12 cellular contexts compared by ENCODE assay signal in the genomic region with DNA sequence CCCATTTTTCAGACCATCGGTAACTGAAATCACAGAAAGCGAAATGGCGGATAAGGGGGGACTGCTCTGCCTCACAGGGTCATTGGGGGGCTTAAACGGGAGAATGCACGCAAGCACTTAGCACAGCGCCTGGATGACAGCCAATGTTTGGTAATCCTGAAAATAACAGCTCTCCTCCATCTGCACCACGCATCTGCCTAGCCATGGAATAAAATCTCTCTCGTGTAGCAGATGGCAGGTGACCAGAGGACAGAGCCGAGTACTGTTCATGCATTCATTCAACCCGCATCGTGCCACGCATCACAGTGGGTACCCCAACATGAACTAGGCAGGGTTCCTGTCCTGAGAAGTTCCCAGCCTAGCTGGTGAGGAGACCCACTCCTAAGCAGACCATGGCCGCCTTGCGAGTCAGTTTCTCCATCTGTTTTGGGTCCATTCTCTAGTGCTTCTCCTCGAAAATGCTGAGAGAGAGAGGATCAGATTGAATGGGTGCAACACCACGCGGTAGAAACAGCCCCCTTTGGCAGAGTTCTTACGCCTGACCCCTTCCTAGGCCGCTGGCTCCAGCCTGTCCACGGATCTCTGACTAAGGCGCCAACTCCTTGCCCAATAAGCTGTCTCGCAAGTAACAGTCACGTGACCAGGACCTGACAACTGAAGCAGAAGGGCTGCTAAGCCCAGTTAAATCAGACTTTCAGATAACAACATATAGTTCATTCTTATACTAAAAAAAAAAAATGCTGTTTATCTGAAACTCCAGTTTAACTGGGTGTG. TPM values are rescaled to one million over a fixed set of nuclear protein-coding genes. Genes with fewer than 3 reads are reported as not detected.
DNase-seq lines count a peak whose midpoint lies in the region; ATAC-seq and TF ChIP-seq lines count a peak whose summit lies in the region.
"Had no signal": no experiment of that assay in that cellular context is flagged by ENCODE, and none has a peak within 500 bp of the region (broad histone marks: within the 10 kb centered on the region; RNA-seq: fewer than 3 reads in every experiment).

No MANE protein-coding gene starts in this region.

- H3K36me3 ChIP-seq in tibial artery = no peaks in the 10 kb centered on the region

- H3K27me3 Mint-ChIP-seq in brain = peaks cover 6% of the 10 kb centered on the region
- H3K27me3 Mint-ChIP-seq in activated T-helper 1 cell treated with anti-CD3 and anti-CD28 coated beads, Interleukin-12 subunit alpha, Interleukin-12 subunit beta, Interleukin-2, Interleukin-4 antibody, amounts not matched to agents 30 ng/mL and 10 ng/mL and 1 ng/mL, durations not matched to agents 14 hours and 24 hours and 36 hours (ENCODE audit: insufficient read depth) = peaks cover 4% of the 10 kb centered on the region

- H3K27ac Mint-ChIP-seq in brain = peak overlapping the region in 4 of 5 experiments; percentile 41 to 80 (median 68)
- H3K27ac Mint-ChIP-seq in activated T-helper 1 cell treated with anti-CD3 and anti-CD28 coated beads, Interleukin-12 subunit alpha, Interleukin-12 subunit beta, Interleukin-2, Interleukin-4 antibody, amounts not matched to agents 30 ng/mL and 10 ng/mL and 1 ng/mL, durations not matched to agents 14 hours and 24 hours and 36 hours = no peak overlapping the region
- H3K27ac Mint-ChIP-seq: activated naive CD8-positive, alpha-beta T cell treated with anti-CD3 and anti-CD28 coated beads, Interleukin-2, amount 50 U/mL, for 24 hours had no signal

- H3K27ac ChIP-seq in tibial artery = peak overlapping the region; percentile 26 to 60

- intact Hi-C loops in tibial artery (cut with DNase I; ENCODE audit: low total_unique reads) = no loop called here
- intact Hi-C loops in activated T-helper 1 cell treated with anti-CD3 and anti-CD28 coated beads, Interleukin-12 subunit alpha, Interleukin-12 subunit beta, Interleukin-2, Interleukin-4 antibody, amounts not matched to agents 30 ng/mL and 10 ng/mL and 1 ng/mL, durations not matched to agents 14 hours and 24 hours and 36 hours (cut with micrococcal nuclease) = no loop called here

- H3K36me3 Mint-ChIP-seq in brain = peaks cover 9% of the 10 kb centered on the region
- H3K36me3 Mint-ChIP-seq in activated T-helper 1 cell treated with anti-CD3 and anti-CD28 coated beads, Interleukin-12 subunit alpha, Interleukin-12 subunit beta, Interleukin-2, Interleukin-4 antibody, amounts not matched to agents 30 ng/mL and 10 ng/mL and 1 ng/mL, durations not matched to agents 14 hours and 24 hours and 36 hours (ENCODE audit: low read depth) = no peaks in the 10 kb centered on the region

- H3K9me3 ChIP-seq in tibial artery = no peaks in the 10 kb centered on the region

- H3K9me3 Mint-ChIP-seq in brain = peaks cover 0 to 24% (median 12%) of the 10 kb centered on the region in 5 experiments
- peaks cover 8% of the 10 kb centered on the region for H3K9me3 Mint-ChIP-seq in activated T-helper 1 cell treated with anti-CD3 and anti-CD28 coated beads, Interleukin-12 subunit alpha, Interleukin-12 subunit beta, Interleukin-2, Interleukin-4 antibody, amounts not matched to agents 30 ng/mL and 10 ng/mL and 1 ng/mL, durations not matched to agents 14 hours and 24 hours and 36 hours

- no peak for TF ChIP-seq CTCF in brain (conservative IDR thresholded peaks at IDR 0.05)
- no peak for TF ChIP-seq CTCF in tibial artery (IDR thresholded peaks at IDR 0.05)

- no peak for ATAC-seq in GM19023 (IDR thresholded peaks at IDR 0.05; ENCODE audit: unreplicated experiment)
- ATAC-seq: activated naive CD8-positive, alpha-beta T cell treated with anti-CD3 and anti-CD28 coated beads, Interleukin-2, amount 50 U/mL, for 24 hours had no signal

- H3K27me3 ChIP-seq in tibial artery = no peaks in the 10 kb centered on the region

- no peak overlapping the region for H3K4me3 ChIP-seq in tibial artery

- H3K4me3 Mint-ChIP-seq in brain = no peak overlapping the region
- H3K4me3 Mint-ChIP-seq in activated T-helper 1 cell treated with anti-CD3 and anti-CD28 coated beads, Interleukin-12 subunit alpha, Interleukin-12 subunit beta, Interleukin-2, Interleukin-4 antibody, amounts not matched to agents 30 ng/mL and 10 ng/mL and 1 ng/mL, durations not matched to agents 14 hours and 24 hours and 36 hours = no peak overlapping the region
- H3K4me3 Mint-ChIP-seq: activated naive CD8-positive, alpha-beta T cell treated with anti-CD3 and anti-CD28 coated beads, Interleukin-2, amount 50 U/mL, for 24 hours had no signal

- peaks cover 27% of the 10 kb centered on the region for H3K4me1 Mint-ChIP-seq in brain
- H3K4me1 Mint-ChIP-seq in activated T-helper 1 cell treated with anti-CD3 and anti-CD28 coated beads, Interleukin-12 subunit alpha, Interleukin-12 subunit beta, Interleukin-2, Interleukin-4 antibody, amounts not matched to agents 30 ng/mL and 10 ng/mL and 1 ng/mL, durations not matched to agents 14 hours and 24 hours and 36 hours (ENCODE audit: low read depth) = no peaks in the 10 kb centered on the region
- H3K4me1 Mint-ChIP-seq: activated naive CD8-positive, alpha-beta T cell treated with anti-CD3 and anti-CD28 coated beads, Interleukin-2, amount 50 U/mL, for 24 hours had no signal

- H3K4me1 ChIP-seq in tibial artery = peaks cover 0 to 15% (median 2%) of the 10 kb centered on the region in 4 donors

- peak; percentile 96 for DNase-seq in NCI-H1694 treated with DMSO at 0.1 percent for 48 hours (lab: John Stamatoyannopoulos, UW)
- peak; percentile 40 for DNase-seq in islet precursor cell
- DNase-seq in tibial artery = peak in 1 of 2 donors; percentile 50
- DNase-seq in iPS-NIHi11 (ENCODE audit: low spot score) = no peak
- no peak for DNase-seq in activated T-helper 1 cell treated with anti-CD3 and anti-CD28 coated beads, Interleukin-12 subunit alpha, Interleukin-12 subunit beta, Interleukin-2, Interleukin-4 antibody, amounts not matched to agents 30 ng/mL and 10 ng/mL and 1 ng/mL, durations not matched to agents 14 hours and 24 hours and 36 hours (ENCODE audit: low spot score)
- DNase-seq in T-helper 9 cell = no peak
- DNase-seq: activated naive CD8-positive, alpha-beta T cell treated with anti-CD3 and anti-CD28 coated beads, Interleukin-2, amount 50 U/mL, for 24 hours; NCI-H510A; stimulated activated naive CD4-positive, alpha-beta T cell treated with Interleukin-2 at 50 U/mL for 16 hours had no signal

RNA-seq across cellular contexts. Expression of a gene that starts 7.3 kb away (rescaled TPM):
- polyA plus RNA-seq in brain (ENCODE audit: insufficient read depth, low read depth, low replicate concordance) = 0.17 TPM
- total RNA-seq in activated T-helper 1 cell treated with anti-CD3 and anti-CD28 coated beads, Interleukin-12 subunit alpha, Interleukin-12 subunit beta, Interleukin-2, Interleukin-4 antibody, amounts not matched to agents 30 ng/mL and 10 ng/mL and 1 ng/mL, durations not matched to agents 14 hours and 24 hours and 36 hours = not detected in 2 replicates
- total RNA-seq: pulmonary artery endothelial cell had no signal

Comparison
In these comparisons a context has a peak if more than half of its experiments do, and no peak if none do; other contexts are left out.
1. DNase-seq: peak in NCI-H1694 treated with DMSO at 0.1 percent for 48 hours (single experiment) and islet precursor cell (single experiment); none in iPS-NIHi11 (single experiment), activated T-helper 1 cell treated with anti-CD3 and anti-CD28 coated beads, Interleukin-12 subunit alpha, Interleukin-12 subunit beta, Interleukin-2, Interleukin-4 antibody, amounts not matched to agents 30 ng/mL and 10 ng/mL and 1 ng/mL, durations not matched to agents 14 hours and 24 hours and 36 hours (single experiment) and T-helper 9 cell (single experiment).